Comparison of ENCODE assay signal across 29 cellular contexts in genomic region chr4:3420956-3421355, GRCh38. TPM values are rescaled to one million over a fixed set of nuclear protein-coding genes. Genes with fewer than 3 reads are reported as not detected.
"Had no signal": no experiment of that assay in that cellular context is flagged by ENCODE, and none has a peak within 500 bp of the region (broad histone marks: within the 10 kb centered on the region; RNA-seq: fewer than 3 reads in every experiment).

No MANE protein-coding gene starts in this region.

- H3K4me3 ChIP-seq: esophagus muscularis mucosa, heart right ventricle, ovary, smooth muscle cell, testis, transverse colon had no signal

- H3K9me3 ChIP-seq: esophagus muscularis mucosa, heart right ventricle, neutrophil, ovary, SK-N-SH, testis, transverse colon had no signal

- H3K4me1 ChIP-seq: esophagus muscularis mucosa, foreskin keratinocyte, heart right ventricle, testis, transverse colon had no signal

- H3K36me3 ChIP-seq: neutrophil, ovary had no signal

- H3K27me3 ChIP-seq: esophagus muscularis mucosa, foreskin keratinocyte, heart right ventricle, neutrophil, ovary, testis, transverse colon had no signal

- H3K27ac ChIP-seq: esophagus muscularis mucosa, foreskin keratinocyte, heart right ventricle, neutrophil, ovary, testis, transverse colon, WERI-Rb-1 had no signal

- FAIRE-seq: islet of Langerhans, urothelium cell line had no signal

- H3K9ac ChIP-seq: SK-N-SH had no signal

- DNase-seq: activated CD4-positive, alpha-beta T cell treated with anti-CD3 and anti-CD28 coated beads for 48 hours; activated CD4-positive, alpha-beta T cell treated with anti-CD3 and anti-CD28 coated beads, Interleukin-2, amount 50 U/mL, for 48 hours; activated CD8-positive, alpha-beta memory T cell treated with anti-CD3 and anti-CD28 coated beads for 24 hours; activated effector memory CD4-positive, alpha-beta T cell treated with anti-CD3 and anti-CD28 coated beads, Interleukin-2, amount 50 U/mL, for 16 hours; activated naive CD4-positive, alpha-beta T cell treated with anti-CD3 and anti-CD28 coated beads for 36 hours; activated naive CD8-positive, alpha-beta T cell treated with anti-CD3 and anti-CD28 coated beads for 36 hours; central memory CD4-positive, alpha-beta T cell; effector CD4-positive, alpha-beta T cell; foreskin keratinocyte; heart right ventricle; midbrain; retina; SK-N-SH; stimulated activated CD4-positive, alpha-beta T cell treated with anti-CD3 and anti-CD28 coated beads, Interleukin-15, amount 100 ng/mL, for 24 hours; stimulated activated CD4-positive, alpha-beta T cell treated with anti-CD3 and anti-CD28 coated beads, Interleukin-2, amount 100 ng/mL, for 24 hours; stimulated activated naive CD8-positive, alpha-beta T cell treated with anti-CD3 and anti-CD28 coated beads, Interleukin-15, Interleukin-2, amounts not matched to agents 100 U/mL and 50 U/mL, for 24 hours; SW 1271; T1000; testis; transverse colon had no signal

- ATAC-seq: activated CD4-positive, CD25-positive, alpha-beta regulatory T cell treated with anti-CD3 and anti-CD28 coated beads, Interleukin-2, amount 50 U/mL, for 24 hours; foreskin keratinocyte; heart right ventricle had no signal

RNA-seq across cellular contexts. Expression of gene HGFAC, which starts 20.8 kb away (rescaled TPM):
- total RNA-seq: activated naive CD4-positive, alpha-beta T cell treated with anti-CD3 and anti-CD28 coated beads for 36 hours; activated naive CD8-positive, alpha-beta T cell treated with anti-CD3 and anti-CD28 coated beads for 36 hours; foreskin keratinocyte; transverse colon had no signal
- polyA plus RNA-seq: foreskin keratinocyte, smooth muscle cell had no signal

RNA-seq across cellular contexts. Expression of gene DOK7, which starts 42.1 kb away (rescaled TPM):
- total RNA-seq: activated naive CD4-positive, alpha-beta T cell treated with anti-CD3 and anti-CD28 coated beads for 36 hours; activated naive CD8-positive, alpha-beta T cell treated with anti-CD3 and anti-CD28 coated beads for 36 hours; progenitor cell of endocrine pancreas; smooth muscle cell had no signal
- polyA plus RNA-seq: SK-N-SH, smooth muscle cell had no signal
